ENCODE assay signal across 28 cellular contexts in genomic region chr9:135928731-135929655, GRCh38.
"Had no signal": no experiment of that assay in that cellular context is flagged by ENCODE, and none has a peak within 500 bp of the region (broad histone marks: within the 10 kb centered on the region; RNA-seq: fewer than 3 reads in every experiment).

No MANE protein-coding gene starts in this region.

- H3K4me1 Mint-ChIP-seq: brain had no signal

- H3K27ac Mint-ChIP-seq: activated CD4-positive, alpha-beta T cell treated with anti-CD3 and anti-CD28 coated beads, Interleukin-2, amount 10 ng/mL, durations not matched to agents 24 days and 14 days; activated naive CD8-positive, alpha-beta T cell treated with anti-CD3 and anti-CD28 coated beads, Interleukin-2, amount 50 U/mL, for 24 hours; activated T-cell treated with anti-CD3 and anti-CD28 coated beads, Interleukin-2, amount 50 U/mL, for 24 hours; brain; T-helper 1 cell treated with Interleukin-12 subunit alpha and Interleukin-12 subunit beta and Interleukin-4 antibody, amounts not matched to agents 30 μg/mL and 1 μg/mL, for 36 hours had no signal

- H3K27me3 ChIP-seq: cardiac muscle cell, SJSA1 had no signal

- DNase-seq: activated CD4-positive, alpha-beta T cell treated with anti-CD3 and anti-CD28 coated beads, Interleukin-2, amount 10 ng/mL, durations not matched to agents 24 days and 14 days; activated CD4-positive, alpha-beta T cell treated with anti-CD3 and anti-CD28 coated beads, Interleukin-2, amount 50 U/mL, for 48 hours; activated CD8-positive, alpha-beta memory T cell treated with anti-CD3 and anti-CD28 coated beads, Interleukin-2, amount 10 ng/mL, durations not matched to agents 7 days and 5 days; activated effector memory CD4-positive, alpha-beta T cell treated with anti-CD3 and anti-CD28 coated beads, Interleukin-2, amount 50 U/mL, for 16 hours; activated naive CD4-positive, alpha-beta T cell treated with Interleukin-2 at 50 U/mL for 16 hours; activated naive CD8-positive, alpha-beta T cell treated with anti-CD3 and anti-CD28 coated beads, Interleukin-2, amount 50 U/mL, for 24 hours; activated T-cell treated with anti-CD3 and anti-CD28 coated beads, Interleukin-2, amount 50 U/mL, for 24 hours; amygdala; MM.1S; NCI-H1105; NCI-H1436; NCI-H1694 treated with DMSO at 0.1 percent for 48 hours; NCI-H2029 treated with DMSO at 0.1 percent for 48 hours; NCI-H510A treated with DMSO at 0.1 percent for 48 hours; NCI-H69; NK-92 treated with Interleukin-12 subunit alpha and Interleukin-12 subunit beta, amount 100 ng/mL, for 24 hours; OCI-M1; RPMI8226; SHP77; SW 1271 had no signal

- H3K9me3 ChIP-seq: SJSA1 had no signal

- H3K27ac ChIP-seq: cardiac muscle cell, SJSA1 had no signal

- ATAC-seq: activated CD4-positive, CD25-positive, alpha-beta regulatory T cell treated with anti-CD3 and anti-CD28 coated beads, Interleukin-2, amount 50 U/mL, for 24 hours; activated CD8-positive, alpha-beta memory T cell treated with anti-CD3 and anti-CD28 coated beads, Interleukin-2, amount 10 ng/mL, durations not matched to agents 7 days and 5 days; activated naive CD4-positive, alpha-beta T cell treated with anti-CD3 and anti-CD28 coated beads, Interleukin-2, amount 50 U/mL, for 72 hours; activated naive CD8-positive, alpha-beta T cell treated with anti-CD3 and anti-CD28 coated beads, Interleukin-2, amount 50 U/mL, for 24 hours; Panc1; SK-N-SH treated with all-trans-retinoic acid at 6 μM for 48 hours had no signal

- H3K27me3 Mint-ChIP-seq: activated CD4-positive, alpha-beta T cell treated with anti-CD3 and anti-CD28 coated beads, Interleukin-2, amount 10 ng/mL, durations not matched to agents 24 days and 14 days; activated CD8-positive, alpha-beta memory T cell treated with anti-CD3 and anti-CD28 coated beads, Interleukin-2, amount 10 ng/mL, durations not matched to agents 7 days and 5 days; activated naive CD8-positive, alpha-beta T cell treated with anti-CD3 and anti-CD28 coated beads, Interleukin-2, amount 50 U/mL, for 24 hours; activated T-cell treated with anti-CD3 and anti-CD28 coated beads, Interleukin-2, amount 50 U/mL, for 24 hours; brain had no signal

- H3K9me3 Mint-ChIP-seq: activated naive CD4-positive, alpha-beta T cell treated with anti-CD3 and anti-CD28 coated beads, Interleukin-2, amount 50 U/mL, for 72 hours; activated naive CD8-positive, alpha-beta T cell treated with anti-CD3 and anti-CD28 coated beads, Interleukin-2, amount 50 U/mL, for 24 hours; brain; T-helper 1 cell treated with Interleukin-12 subunit alpha and Interleukin-12 subunit beta and Interleukin-4 antibody, amounts not matched to agents 30 μg/mL and 1 μg/mL, for 36 hours had no signal

- H3K4me3 ChIP-seq: cardiac muscle cell, SJSA1 had no signal

- H3K4me3 Mint-ChIP-seq: activated CD4-positive, alpha-beta T cell treated with anti-CD3 and anti-CD28 coated beads, Interleukin-2, amount 10 ng/mL, durations not matched to agents 24 days and 14 days; activated CD8-positive, alpha-beta memory T cell treated with anti-CD3 and anti-CD28 coated beads, Interleukin-2, amount 10 ng/mL, durations not matched to agents 7 days and 5 days; activated naive CD8-positive, alpha-beta T cell treated with anti-CD3 and anti-CD28 coated beads, Interleukin-2, amount 50 U/mL, for 24 hours; activated T-cell treated with anti-CD3 and anti-CD28 coated beads, Interleukin-2, amount 50 U/mL, for 24 hours; brain; T-helper 1 cell treated with Interleukin-12 subunit alpha and Interleukin-12 subunit beta and Interleukin-4 antibody, amounts not matched to agents 30 μg/mL and 1 μg/mL, for 36 hours had no signal
